In genomic region chr4:178784491-178784890, GRCh38 we compare ENCODE assay signal across 24 cellular contexts.
DNase-seq lines count a peak whose midpoint lies in the region; ATAC-seq and TF ChIP-seq lines count a peak whose summit lies in the region.
"Had no signal": no experiment of that assay in that cellular context is flagged by ENCODE, and none has a peak within 500 bp of the region (broad histone marks: within the 10 kb centered on the region; RNA-seq: fewer than 3 reads in every experiment).

No MANE protein-coding gene starts in this region.

- peaks cover 4% of the 10 kb centered on the region for H3F3A ChIP-seq in neural progenitor cell (ENCODE audit: low read depth)

- H2AFZ ChIP-seq in neural progenitor cell (replicated peaks) = peak overlapping the region; percentile 51

- H3K4me1 Mint-ChIP-seq in WTC11 = peaks cover 6% of the 10 kb centered on the region
- H3K4me1 Mint-ChIP-seq in neural progenitor cell = no peaks in the 10 kb centered on the region
- H3K4me1 Mint-ChIP-seq: IgD-negative memory B cell had no signal

- H3K4me3 Mint-ChIP-seq in WTC11 (no peak overlapping the region), neural progenitor cell (no peak overlapping the region)
- H3K4me3 Mint-ChIP-seq: H9, IgD-negative memory B cell had no signal

- H3K9ac ChIP-seq in neural progenitor cell = no peak overlapping the region
- H3K9ac ChIP-seq: KMS-11 had no signal

- DNase-seq in G401 (ENCODE audit: low spot score) = peak; percentile 60
- no peak for DNase-seq in WTC11 (ENCODE audit: low spot score)
- DNase-seq in cerebellum (ENCODE audit: low spot score) = peak; percentile 7
- no peak for DNase-seq in neural progenitor cell (ENCODE audit: low spot score)
- no peak for DNase-seq in Peyer's patch
- DNase-seq in transverse colon = no peak
- DNase-seq: DMS153; DND-41; H9; NCI-H1092 treated with DMSO at 0.1 percent for 48 hours; NCI-H1436; NCI-H187; NCI-H2081 treated with DMSO at 0.1 percent for 48 hours; NCI-H2171; NCI-H226; NCI-H510A treated with DMSO at 0.1 percent for 48 hours; NK-92 treated with Interleukin-12 subunit alpha and Interleukin-12 subunit beta, amount 100 ng/mL, for 24 hours; PC-3; Right ventricle myocardium superior; RPMI8226 had no signal

- H3K36me3 ChIP-seq in neural progenitor cell = no peaks in the 10 kb centered on the region
- no peaks in the 10 kb centered on the region for H3K36me3 ChIP-seq in Peyer's patch
- H3K36me3 ChIP-seq in transverse colon = no peaks in the 10 kb centered on the region
- H3K36me3 ChIP-seq: SJSA1 had no signal

- H3K27ac Mint-ChIP-seq in WTC11 (no peak overlapping the region), neural progenitor cell (no peak overlapping the region)
- H3K27ac Mint-ChIP-seq: H9, IgD-negative memory B cell had no signal

- H3K4me1 ChIP-seq in neural progenitor cell (peaks cover 20% of the 10 kb centered on the region), Peyer's patch (no peaks in the 10 kb centered on the region), transverse colon (no peaks in the 10 kb centered on the region)
- H3K4me1 ChIP-seq: SJSA1 had no signal

- TF ChIP-seq EP300 in transverse colon (IDR thresholded peaks at IDR 0.05; ENCODE audit: low read depth) = no peak

- ATAC-seq in WTC11 = peak; percentile 32; the same call in 1 of the 2 replicates
- ATAC-seq in HG03378 (IDR thresholded peaks at IDR 0.05; ENCODE audit: unreplicated experiment) = no peak
- ATAC-seq: PC-3 had no signal

- 61 to 88% methylated on average over 3 of the region's 3 CpGs for WGBS in transverse colon (ENCODE audit: low coverage in 1 of 2), 2 donors

- H4K20me1 ChIP-seq in neural progenitor cell (ENCODE audit: low read depth) = no peaks in the 10 kb centered on the region

- H3K9me3 Mint-ChIP-seq in WTC11 = no peaks in the 10 kb centered on the region
- H3K9me3 Mint-ChIP-seq in neural progenitor cell = no peaks in the 10 kb centered on the region
- H3K9me3 Mint-ChIP-seq: H9 had no signal

- CTCF ChIA-PET in WTC11 (lab: Charles Lee) = no interaction called here

- POLR2A ChIA-PET in WTC11 (lab: Charles Lee) = no interaction called here

- H3K79me2 ChIP-seq in neural progenitor cell (ENCODE audit: low read depth) = no peaks in the 10 kb centered on the region

- TF ChIP-seq CTCF in WTC11 (IDR thresholded peaks at IDR 0.05) (no peak), neural progenitor cell (IDR thresholded peaks at IDR 0.05) (no peak), Peyer's patch (IDR thresholded peaks at IDR 0.05) (no peak), transverse colon (IDR thresholded peaks at IDR 0.05) (no peak)

- H3K36me3 Mint-ChIP-seq in WTC11 (no peaks in the 10 kb centered on the region), neural progenitor cell (no peaks in the 10 kb centered on the region)
- H3K36me3 Mint-ChIP-seq: IgD-negative memory B cell had no signal

- H3K27ac ChIP-seq in neural progenitor cell (no peak overlapping the region), Peyer's patch (no peak overlapping the region), transverse colon (no peak overlapping the region)
- H3K27ac ChIP-seq: KMS-11, SJSA1 had no signal

- H3K4me2 ChIP-seq in neural progenitor cell = no peak overlapping the region
- H3K4me2 ChIP-seq: KMS-11 had no signal

- intact Hi-C loops in transverse colon (cut with DNase I; ENCODE audit: low total_unique reads) = no loop called here

- H3K4me3 ChIP-seq in neural progenitor cell (no peak overlapping the region), Peyer's patch (no peak overlapping the region), transverse colon (no peak overlapping the region)
- H3K4me3 ChIP-seq: SJSA1 had no signal

- H3K27me3 Mint-ChIP-seq in WTC11 (ENCODE audit: low read depth) = no peaks in the 10 kb centered on the region
- H3K27me3 Mint-ChIP-seq in neural progenitor cell (ENCODE audit: insufficient read depth, low read depth) = no peaks in the 10 kb centered on the region
- H3K27me3 Mint-ChIP-seq: IgD-negative memory B cell had no signal

- H3K27me3 ChIP-seq in neural progenitor cell (no peaks in the 10 kb centered on the region), Peyer's patch (no peaks in the 10 kb centered on the region), transverse colon (no peaks in the 10 kb centered on the region)
- H3K27me3 ChIP-seq: SJSA1 had no signal

- no peak for TF ChIP-seq POLR2A in Peyer's patch (IDR thresholded peaks at IDR 0.05)
- no peak for TF ChIP-seq POLR2A in transverse colon (IDR thresholded peaks at IDR 0.05)

- H3K9me3 ChIP-seq in neural progenitor cell (ENCODE audit: low read depth) (no peaks in the 10 kb centered on the region), Peyer's patch (no peaks in the 10 kb centered on the region), transverse colon (no peaks in the 10 kb centered on the region)

- in situ Hi-C loops in G401 (cut with HindIII; ENCODE audit: low sequenced_read_pairs) = no loop called here
- in situ Hi-C loops in transverse colon (cut with MboI; ENCODE audit: low pct_ligation_motif_present in 1 of 4, low pct_unique_long_range_greater_than_20kb in 1 of 4, low sequenced_read_pairs in 3 of 4) = no loop called here

TF ChIP-seq in WTC11, 78 proteins besides CTCF, POLR2A, EP300 and RAD21 (continues in another document):
- TF ChIP-seq CBFB (CRISPR knock-in tag; IDR thresholded peaks at IDR 0.05; ENCODE audit: low read depth) (no peak), FOXP1 (CRISPR knock-in tag; IDR thresholded peaks at IDR 0.05; ENCODE audit: borderline replicate concordance) (no peak), ESRRA (CRISPR knock-in tag; IDR thresholded peaks at IDR 0.05; ENCODE audit: borderline replicate concordance) (no peak), JUN (CRISPR knock-in tag; IDR thresholded peaks at IDR 0.05) (no peak), SP1 (CRISPR knock-in tag; conservative IDR thresholded peaks at IDR 0.05) (no peak), CDX4 (CRISPR knock-in tag; IDR thresholded peaks at IDR 0.05; ENCODE audit: borderline replicate concordance) (no peak), PRRX2 (CRISPR knock-in tag; IDR thresholded peaks at IDR 0.05) (no peak)
- TF ChIP-seq, protein P1, sequence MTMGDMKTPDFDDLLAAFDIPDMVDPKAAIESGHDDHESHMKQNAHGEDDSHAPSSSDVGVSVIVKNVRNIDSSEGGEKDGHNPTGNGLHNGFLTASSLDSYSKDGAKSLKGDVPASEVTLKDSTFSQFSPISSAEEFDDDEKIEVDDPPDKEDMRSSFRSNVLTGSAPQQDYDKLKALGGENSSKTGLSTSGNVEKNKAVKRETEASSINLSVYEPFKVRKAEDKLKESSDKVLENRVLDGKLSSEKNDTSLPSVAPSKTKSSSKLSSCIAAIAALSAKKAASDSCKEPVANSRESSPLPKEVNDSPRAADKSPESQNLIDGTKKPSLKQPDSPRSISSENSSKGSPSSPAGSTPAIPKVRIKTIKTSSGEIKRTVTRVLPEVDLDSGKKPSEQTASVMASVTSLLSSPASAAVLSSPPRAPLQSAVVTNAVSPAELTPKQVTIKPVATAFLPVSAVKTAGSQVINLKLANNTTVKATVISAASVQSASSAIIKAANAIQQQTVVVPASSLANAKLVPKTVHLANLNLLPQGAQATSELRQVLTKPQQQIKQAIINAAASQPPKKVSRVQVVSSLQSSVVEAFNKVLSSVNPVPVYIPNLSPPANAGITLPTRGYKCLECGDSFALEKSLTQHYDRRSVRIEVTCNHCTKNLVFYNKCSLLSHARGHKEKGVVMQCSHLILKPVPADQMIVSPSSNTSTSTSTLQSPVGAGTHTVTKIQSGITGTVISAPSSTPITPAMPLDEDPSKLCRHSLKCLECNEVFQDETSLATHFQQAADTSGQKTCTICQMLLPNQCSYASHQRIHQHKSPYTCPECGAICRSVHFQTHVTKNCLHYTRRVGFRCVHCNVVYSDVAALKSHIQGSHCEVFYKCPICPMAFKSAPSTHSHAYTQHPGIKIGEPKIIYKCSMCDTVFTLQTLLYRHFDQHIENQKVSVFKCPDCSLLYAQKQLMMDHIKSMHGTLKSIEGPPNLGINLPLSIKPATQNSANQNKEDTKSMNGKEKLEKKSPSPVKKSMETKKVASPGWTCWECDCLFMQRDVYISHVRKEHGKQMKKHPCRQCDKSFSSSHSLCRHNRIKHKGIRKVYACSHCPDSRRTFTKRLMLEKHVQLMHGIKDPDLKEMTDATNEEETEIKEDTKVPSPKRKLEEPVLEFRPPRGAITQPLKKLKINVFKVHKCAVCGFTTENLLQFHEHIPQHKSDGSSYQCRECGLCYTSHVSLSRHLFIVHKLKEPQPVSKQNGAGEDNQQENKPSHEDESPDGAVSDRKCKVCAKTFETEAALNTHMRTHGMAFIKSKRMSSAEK (CRISPR knock-in tag; IDR thresholded peaks at IDR 0.05; ENCODE audit: borderline replicate concordance) = no peak
- TF ChIP-seq, protein P2, sequence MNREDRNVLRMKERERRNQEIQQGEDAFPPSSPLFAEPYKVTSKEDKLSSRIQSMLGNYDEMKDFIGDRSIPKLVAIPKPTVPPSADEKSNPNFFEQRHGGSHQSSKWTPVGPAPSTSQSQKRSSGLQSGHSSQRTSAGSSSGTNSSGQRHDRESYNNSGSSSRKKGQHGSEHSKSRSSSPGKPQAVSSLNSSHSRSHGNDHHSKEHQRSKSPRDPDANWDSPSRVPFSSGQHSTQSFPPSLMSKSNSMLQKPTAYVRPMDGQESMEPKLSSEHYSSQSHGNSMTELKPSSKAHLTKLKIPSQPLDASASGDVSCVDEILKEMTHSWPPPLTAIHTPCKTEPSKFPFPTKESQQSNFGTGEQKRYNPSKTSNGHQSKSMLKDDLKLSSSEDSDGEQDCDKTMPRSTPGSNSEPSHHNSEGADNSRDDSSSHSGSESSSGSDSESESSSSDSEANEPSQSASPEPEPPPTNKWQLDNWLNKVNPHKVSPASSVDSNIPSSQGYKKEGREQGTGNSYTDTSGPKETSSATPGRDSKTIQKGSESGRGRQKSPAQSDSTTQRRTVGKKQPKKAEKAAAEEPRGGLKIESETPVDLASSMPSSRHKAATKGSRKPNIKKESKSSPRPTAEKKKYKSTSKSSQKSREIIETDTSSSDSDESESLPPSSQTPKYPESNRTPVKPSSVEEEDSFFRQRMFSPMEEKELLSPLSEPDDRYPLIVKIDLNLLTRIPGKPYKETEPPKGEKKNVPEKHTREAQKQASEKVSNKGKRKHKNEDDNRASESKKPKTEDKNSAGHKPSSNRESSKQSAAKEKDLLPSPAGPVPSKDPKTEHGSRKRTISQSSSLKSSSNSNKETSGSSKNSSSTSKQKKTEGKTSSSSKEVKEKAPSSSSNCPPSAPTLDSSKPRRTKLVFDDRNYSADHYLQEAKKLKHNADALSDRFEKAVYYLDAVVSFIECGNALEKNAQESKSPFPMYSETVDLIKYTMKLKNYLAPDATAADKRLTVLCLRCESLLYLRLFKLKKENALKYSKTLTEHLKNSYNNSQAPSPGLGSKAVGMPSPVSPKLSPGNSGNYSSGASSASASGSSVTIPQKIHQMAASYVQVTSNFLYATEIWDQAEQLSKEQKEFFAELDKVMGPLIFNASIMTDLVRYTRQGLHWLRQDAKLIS (CRISPR knock-in tag; IDR thresholded peaks at IDR 0.05; ENCODE audit: borderline replicate concordance) = no peak

Comparison
In these comparisons a context has a peak if more than half of its experiments do, and no peak if none do; other contexts are left out.
1. DNase-seq: peak in G401 (single experiment) and cerebellum (single experiment); none in WTC11 (single experiment), neural progenitor cell (single experiment), Peyer's patch (0 of 3) and transverse colon (single experiment).